Comparison of ENCODE assay signal across 10 cellular contexts in the genomic region with DNA sequence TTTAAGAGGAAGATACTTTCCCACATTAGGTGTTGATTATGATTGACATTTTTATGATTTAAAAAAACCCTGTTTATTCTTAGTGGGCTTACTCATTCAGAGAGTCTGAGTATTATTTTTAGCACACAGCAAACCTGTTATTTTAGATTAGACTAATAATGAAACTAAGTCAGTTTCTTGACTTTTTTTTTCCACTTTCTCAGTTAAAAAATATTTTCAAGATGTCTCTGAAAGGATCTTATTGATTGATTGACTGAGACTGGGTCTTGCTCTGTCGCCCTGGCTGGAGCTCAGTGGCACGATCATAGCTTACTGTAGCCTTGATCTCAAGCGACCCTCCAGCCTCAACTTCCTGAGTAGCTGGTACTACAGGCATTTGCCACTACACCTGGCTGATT. TPM values are rescaled to one million over a fixed set of nuclear protein-coding genes. Genes with fewer than 3 reads are reported as not detected.
DNase-seq lines count a peak whose midpoint lies in the region; ATAC-seq and TF ChIP-seq lines count a peak whose summit lies in the region.
"Had no signal": no experiment of that assay in that cellular context is flagged by ENCODE, and none has a peak within 500 bp of the region (broad histone marks: within the 10 kb centered on the region; RNA-seq: fewer than 3 reads in every experiment).

No MANE protein-coding gene starts in this region.

- no peaks in the 10 kb centered on the region for H3K27me3 ChIP-seq in H7 (ENCODE audit: control insufficient read depth, insufficient read depth, low read length)
- H3K27me3 ChIP-seq in transverse colon = no peaks in the 10 kb centered on the region

- peak overlapping the region; percentile 89 for H3K4me3 Mint-ChIP-seq in activated T-helper 17 cell treated with anti-CD3 and anti-CD28 coated beads, Interleukin-2, amount 50 U/mL, for 72 hours

- DNase-seq in GM12865 (ENCODE audit: low read depth) = peak; percentile 82
- DNase-seq in NCI-H82 (lab: John Stamatoyannopoulos, UW) = no peak
- no peak for DNase-seq in H7
- no peak for DNase-seq in cardiac septum (ENCODE audit: low spot score)
- DNase-seq in transverse colon = no peak

- in situ Hi-C loops in transverse colon (cut with MboI; ENCODE audit: low pct_ligation_motif_present in 1 of 4, low pct_unique_long_range_greater_than_20kb in 1 of 4, low sequenced_read_pairs in 3 of 4) = no loop called here

- TF ChIP-seq CTCF in GM12865 (IDR thresholded peaks at IDR 0.05; ENCODE audit: insufficient read depth, low read depth, low read length, missing control alignments) = no peak
- no peak for TF ChIP-seq CTCF in transverse colon (IDR thresholded peaks at IDR 0.05)

- H3K27me3 Mint-ChIP-seq in activated T-helper 17 cell treated with anti-CD3 and anti-CD28 coated beads, Interleukin-2, amount 50 U/mL, for 72 hours = no peaks in the 10 kb centered on the region

- no peak for TF ChIP-seq EP300 in transverse colon (IDR thresholded peaks at IDR 0.05; ENCODE audit: low read depth)

- peaks cover 0 to 4% (median 0%) of the 10 kb centered on the region in 4 donors for H3K4me1 ChIP-seq in transverse colon

- no peak for TF ChIP-seq POLR2A in transverse colon (IDR thresholded peaks at IDR 0.05)

- intact Hi-C loops in cardiac septum (cut with DNase I) = no loop called here
- intact Hi-C loops in transverse colon (cut with DNase I; ENCODE audit: low total_unique reads) = no loop called here

- ATAC-seq in GM19438 (IDR thresholded peaks at IDR 0.05; ENCODE audit: low read depth, unreplicated experiment) (peak; percentile 44), HG03135 (IDR thresholded peaks at IDR 0.05; ENCODE audit: unreplicated experiment) (peak; percentile 45)
- ATAC-seq in activated T-helper 17 cell treated with anti-CD3 and anti-CD28 coated beads, Interleukin-2, amount 50 U/mL, for 72 hours (replicated peaks) = peak; percentile 30
- ATAC-seq: naive thymus-derived CD4-positive, alpha-beta T cell had no signal

- peak overlapping the region; percentile 90 for H3K27ac Mint-ChIP-seq in activated T-helper 17 cell treated with anti-CD3 and anti-CD28 coated beads, Interleukin-2, amount 50 U/mL, for 72 hours

- no peak overlapping the region for H3K27ac ChIP-seq in transverse colon
- H3K27ac ChIP-seq: RWPE1 had no signal

- H3K36me3 Mint-ChIP-seq in activated T-helper 17 cell treated with anti-CD3 and anti-CD28 coated beads, Interleukin-2, amount 50 U/mL, for 72 hours (ENCODE audit: low read depth) = peaks cover 31% of the 10 kb centered on the region

- no peaks in the 10 kb centered on the region for H3K9me3 ChIP-seq in transverse colon

- whole genome bisulfite sequencing in transverse colon (ENCODE audit: low coverage in 1 of 2), 2 donors = 74 to 79% methylated on average over 3 of the region's 3 CpGs

- H3K36me3 ChIP-seq in H7 (replicated peaks; ENCODE audit: control insufficient read depth, insufficient read depth, low read length) (no peaks in the 10 kb centered on the region), transverse colon (no peaks in the 10 kb centered on the region)

- peaks cover 14% of the 10 kb centered on the region for H3K9me3 Mint-ChIP-seq in activated T-helper 17 cell treated with anti-CD3 and anti-CD28 coated beads, Interleukin-2, amount 50 U/mL, for 72 hours

- H3K4me3 ChIP-seq in GM12865 (ENCODE audit: low read depth, low read length) (no peak overlapping the region), H7 (ENCODE audit: insufficient read depth, low read depth, low read length) (no peak overlapping the region), transverse colon (no peak overlapping the region)

- H3K4me1 Mint-ChIP-seq in activated T-helper 17 cell treated with anti-CD3 and anti-CD28 coated beads, Interleukin-2, amount 50 U/mL, for 72 hours = peaks cover 62% of the 10 kb centered on the region

RNA-seq across cellular contexts. Expression of a gene that starts 20.4 kb away (rescaled TPM):
- 10 to 100 TPM; 12.4 to 26.3 TPM for total RNA-seq in activated T-helper 17 cell treated with anti-CD3 and anti-CD28 coated beads, Interleukin-2, amount 50 U/mL, for 72 hours
- 141 and 152 TPM in 2 replicates for total RNA-seq in H7 (2014; rRNA removed; shearing (Covaris generic))
- 20.2 TPM for total RNA-seq in cardiac septum
- total RNA-seq in transverse colon = 10 to 100 TPM; 11.6 to 24.6 (median 16.6) TPM

RNA-seq across cellular contexts. Expression of a gene that starts 54.3 kb away (rescaled TPM):
- total RNA-seq in activated T-helper 17 cell treated with anti-CD3 and anti-CD28 coated beads, Interleukin-2, amount 50 U/mL, for 72 hours = 10 to 100 TPM; 24.7 to 26.6 TPM
- 8.4 and 8.6 TPM in 2 replicates for total RNA-seq in H7 (2014; rRNA removed; shearing (Covaris generic))
- 172 TPM for total RNA-seq in cardiac septum
- 10 to 100 TPM; 22.5 to 85.7 (median 32.4) TPM for total RNA-seq in transverse colon
